13 cellular contexts compared by ENCODE assay signal in the genomic region with DNA sequence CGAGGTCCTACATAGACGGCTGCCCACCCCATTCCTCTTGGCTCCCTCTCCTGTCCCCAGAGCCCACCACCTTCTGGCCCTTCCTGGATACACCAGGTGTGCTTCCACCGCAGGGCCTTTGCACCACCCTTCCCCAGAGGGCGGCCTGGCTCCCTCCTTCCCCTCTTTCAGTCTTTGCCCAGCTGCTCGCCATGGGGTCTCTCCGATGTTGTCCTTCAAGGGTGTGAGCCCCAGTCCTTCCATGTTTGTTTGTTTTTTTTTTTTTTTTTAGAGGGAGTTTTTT. TPM values are rescaled to one million over a fixed set of nuclear protein-coding genes. Genes with fewer than 3 reads are reported as not detected.
DNase-seq lines count a peak whose midpoint lies in the region; ATAC-seq, FAIRE-seq and TF ChIP-seq lines count a peak whose summit lies in the region.
"Had no signal": no experiment of that assay in that cellular context is flagged by ENCODE, and none has a peak within 500 bp of the region (broad histone marks: within the 10 kb centered on the region; RNA-seq: fewer than 3 reads in every experiment).

No MANE protein-coding gene starts in this region.

- H3K4me1 Mint-ChIP-seq in activated T-cell treated with anti-CD3 and anti-CD28 coated beads, Interleukin-2, amount 50 U/mL, for 4 hours (ENCODE audit: low read depth) = peaks cover 36% of the 10 kb centered on the region
- peaks cover 37% of the 10 kb centered on the region for H3K4me1 Mint-ChIP-seq in activated CD8-positive, alpha-beta T cell treated with anti-CD3 and anti-CD28 coated beads for 36 hours (ENCODE audit: low read depth)

- TF ChIP-seq RAD21 in HepG2 (CRISPR knock-in tag; IDR thresholded peaks at IDR 0.05) = no peak

- no peak for FAIRE-seq in HepG2 (lab: Jason Lieb, UNC)
- FAIRE-seq: colon had no signal

- no peak for TF ChIP-seq POLR2A in HepG2 (IDR thresholded peaks at IDR 0.05; ENCODE audit: insufficient read depth in 1 of 2, low read depth in 2 of 2, low read length in 2 of 2)
- no peak for TF ChIP-seq POLR2A in suprapubic skin (IDR thresholded peaks at IDR 0.05)

- ATAC-seq in activated T-cell treated with anti-CD3 and anti-CD28 coated beads, Interleukin-2, amount 50 U/mL, for 4 hours = no peak
- ATAC-seq in activated CD8-positive, alpha-beta T cell treated with anti-CD3 and anti-CD28 coated beads for 36 hours = no peak
- ATAC-seq in HepG2 (no peak), HG02763 (IDR thresholded peaks at IDR 0.05; ENCODE audit: unreplicated experiment) (no peak)
- ATAC-seq: mucosa of descending colon had no signal

- WGBS in HepG2 (ENCODE audit: low lambda C conversion rate) = 88% methylated on average over 6 of the region's 6 CpGs
- 88% methylated on average over 6 of the region's 6 CpGs for WGBS in suprapubic skin

- DNase-seq in activated T-cell treated with anti-CD3 and anti-CD28 coated beads, Interleukin-2, amount 50 U/mL, for 4 hours = no peak
- no peak for DNase-seq in activated T-cell treated with anti-CD3 and anti-CD28 coated beads, Interleukin-2, amount 50 U/mL, for 48 hours
- DNase-seq in activated CD8-positive, alpha-beta T cell treated with anti-CD3 and anti-CD28 coated beads for 36 hours = no peak
- no peak for DNase-seq in HepG2 (ENCODE audit: low spot score)
- no peak for DNase-seq in suprapubic skin (ENCODE audit: low spot score in 2 of 2)
- DNase-seq in NCI-H1105 treated with DMSO at 0.1 percent for 48 hours (lab: John Stamatoyannopoulos, UW) = no peak
- no peak for DNase-seq in stimulated activated CD4-positive, alpha-beta T cell treated with anti-CD3 and anti-CD28 coated beads, Interleukin-2, amount 100 ng/mL, for 24 hours
- DNase-seq: HFFc6, NCI-H510A had no signal

- H2AFZ ChIP-seq in HepG2 (ENCODE audit: low read length) = no peak overlapping the region

- POLR2A ChIA-PET in activated CD8-positive, alpha-beta T cell treated with anti-CD3 and anti-CD28 coated beads for 36 hours (lab: Charles Lee) = interaction anchor here (0.6 to 4.8 kb wide), 9 partner anchors 8 to 119 kb away, joined by 3 to 30 read pairs (median 7); no protein-coding TSS in a partner anchor
- POLR2A ChIA-PET in HepG2 (lab: Yijun Ruan, JAX) = no interaction called here

- H4K20me1 ChIP-seq in HepG2 (ENCODE audit: insufficient read depth, low read length) = no peaks in the 10 kb centered on the region

- H3K79me2 ChIP-seq in HepG2 (ENCODE audit: insufficient read depth, low read length) = peaks cover 6% of the 10 kb centered on the region

- H3K4me2 ChIP-seq in HepG2 (ENCODE audit: low read depth, low read length) = peak overlapping the region; percentile 99

- H3K9ac ChIP-seq in HepG2 (ENCODE audit: insufficient read depth, low read depth, low read length) = peak overlapping the region; percentile 69; the same call in 1 of the 2 replicates

- H3K27ac ChIP-seq in HepG2 (ENCODE audit: extremely low read length, insufficient read depth, low read length) (no peak overlapping the region), suprapubic skin (no peak overlapping the region)
- H3K27ac ChIP-seq: SJSA1 had no signal

- H3K9me3 ChIP-seq in HepG2 (ENCODE audit: low read length) (no peaks in the 10 kb centered on the region), suprapubic skin (no peaks in the 10 kb centered on the region)
- H3K9me3 ChIP-seq: mucosa of descending colon had no signal

- BruUV-seq in HepG2 (replicated peaks; lab: Mats Ljungman, UMichigan) = no TSS peak

- H3K36me3 ChIP-seq in HepG2 (replicated peaks in 1 of 2; ENCODE audit: control insufficient read depth in 1 of 2, insufficient read depth in 2 of 2, low read length in 2 of 2) (peaks cover 3 to 5% of the 10 kb centered on the region in 2 experiments; a peak in 4 of 5 replicates), suprapubic skin (peaks cover 28% of the 10 kb centered on the region)

- in situ Hi-C loops in HepG2 (cut with HindIII; ENCODE audit: extremely low pct_ligation_motif_present, low pct_unique_long_range_greater_than_20kb) = no loop called here

- peaks cover 18% of the 10 kb centered on the region for H3K36me3 Mint-ChIP-seq in activated T-cell treated with anti-CD3 and anti-CD28 coated beads, Interleukin-2, amount 50 U/mL, for 4 hours (ENCODE audit: insufficient read depth)
- peaks cover 27% of the 10 kb centered on the region for H3K36me3 Mint-ChIP-seq in activated CD8-positive, alpha-beta T cell treated with anti-CD3 and anti-CD28 coated beads for 36 hours (ENCODE audit: low read depth)

- H3K4me1 ChIP-seq in HepG2 (ENCODE audit: insufficient read depth, low read length) (peaks cover 39% of the 10 kb centered on the region), suprapubic skin (peaks cover 41% of the 10 kb centered on the region)

- H3K27me3 ChIP-seq in HepG2 (ENCODE audit: control insufficient read depth in 1 of 2, insufficient read depth in 2 of 2, low read length in 2 of 2) (no peaks in the 10 kb centered on the region; a peak in 1 of 5 replicates), suprapubic skin (no peaks in the 10 kb centered on the region)
- H3K27me3 ChIP-seq: SJSA1 had no signal

- CTCF ChIA-PET in activated CD8-positive, alpha-beta T cell treated with anti-CD3 and anti-CD28 coated beads for 36 hours (lab: Charles Lee) = interaction anchor here (1.2 to 1.3 kb wide), 3 partner anchors 10 to 68 kb away, joined by 3 to 4 read pairs (median 3); no protein-coding TSS in a partner anchor
- CTCF ChIA-PET in HepG2 (lab: Yijun Ruan, JAX; ENCODE audit: low intra/inter-chr PET ratio, low total read pairs) = no interaction called here

- TF ChIP-seq EP300 in HepG2 (IDR thresholded peaks at IDR 0.05; ENCODE audit: low read depth in 2 of 2, low read length in 2 of 2) (no peak), HepG2 (CRISPR knock-in tag; IDR thresholded peaks at IDR 0.05; ENCODE audit: borderline replicate concordance) (no peak), suprapubic skin (IDR thresholded peaks at IDR 0.05) (no peak)

- H3K9me3 Mint-ChIP-seq in activated T-cell treated with anti-CD3 and anti-CD28 coated beads, Interleukin-2, amount 50 U/mL, for 4 hours = no peaks in the 10 kb centered on the region
- H3K9me3 Mint-ChIP-seq in activated CD8-positive, alpha-beta T cell treated with anti-CD3 and anti-CD28 coated beads for 36 hours = peaks cover 1% of the 10 kb centered on the region
- H3K9me3 Mint-ChIP-seq: HFFc6 had no signal

- H3K27ac Mint-ChIP-seq in activated CD8-positive, alpha-beta T cell treated with anti-CD3 and anti-CD28 coated beads for 36 hours = peak overlapping the region; percentile 89
- H3K27ac Mint-ChIP-seq: HFFc6 had no signal

- H3K4me3 Mint-ChIP-seq in activated T-cell treated with anti-CD3 and anti-CD28 coated beads, Interleukin-2, amount 50 U/mL, for 4 hours = peak overlapping the region; percentile 93
- peak overlapping the region; percentile 89 for H3K4me3 Mint-ChIP-seq in activated CD8-positive, alpha-beta T cell treated with anti-CD3 and anti-CD28 coated beads for 36 hours
- H3K4me3 Mint-ChIP-seq: HFFc6 had no signal

- intact Hi-C loops in activated CD8-positive, alpha-beta T cell treated with anti-CD3 and anti-CD28 coated beads for 36 hours (cut with micrococcal nuclease) = no loop called here
- intact Hi-C loops in HepG2 (cut with micrococcal nuclease; ENCODE audit: unreplicated experiment) = no loop called here

- TF ChIP-seq CTCF in activated CD8-positive, alpha-beta T cell treated with anti-CD3 and anti-CD28 coated beads for 36 hours (IDR thresholded peaks at IDR 0.05) = no peak
- TF ChIP-seq CTCF in HepG2 (CRISPR knock-in tag; IDR thresholded peaks at IDR 0.05) = no peak
- TF ChIP-seq CTCF in suprapubic skin (IDR thresholded peaks at IDR 0.05) = no peak

- H3K27me3 Mint-ChIP-seq in activated T-cell treated with anti-CD3 and anti-CD28 coated beads, Interleukin-2, amount 50 U/mL, for 4 hours (ENCODE audit: low read depth) = no peaks in the 10 kb centered on the region
- no peaks in the 10 kb centered on the region for H3K27me3 Mint-ChIP-seq in activated CD8-positive, alpha-beta T cell treated with anti-CD3 and anti-CD28 coated beads for 36 hours

- H3K4me3 ChIP-seq in HepG2 (replicated peaks in 1 of 3; ENCODE audit: insufficient read depth in 1 of 3, low read depth in 2 of 3, low read length in 3 of 3) (peak overlapping the region; percentile 68 to 89 (median 75); a peak in 4 of 6 replicates), suprapubic skin (peak overlapping the region; percentile 40)
- H3K4me3 ChIP-seq: mucosa of descending colon, SJSA1 had no signal

RNA-seq across cellular contexts. Expression of a gene that starts 4.1 kb away (rescaled TPM):
- 100 to 1,000 TPM; 205 to 289 (median 262) TPM for total RNA-seq in activated T-cell treated with anti-CD3 and anti-CD28 coated beads, Interleukin-2, amount 50 U/mL, for 4 hours
- 100 to 1,000 TPM; 131 to 142 TPM for total RNA-seq in activated CD8-positive, alpha-beta T cell treated with anti-CD3 and anti-CD28 coated beads for 36 hours
- total RNA-seq in HepG2 (2016; rRNA removed; fragmentation: Illumina TruSeq; extraction: Trizol) (38.7 and 42.8 TPM in 2 replicates), suprapubic skin (100 to 1,000 TPM in 2 of 4 donors, 10 to 100 TPM in 2; 57.8 to 197 (median 94.1) TPM)
- 8.0 and 9.3 TPM in 2 replicates for total RNA-seq in HepG2 (2016; cell fraction: cytosol; rRNA removed; fragmentation: Illumina TruSeq; extraction: Trizol; ENCODE audit: low read depth)
- total RNA-seq in HepG2 (2016; cell fraction: insoluble cytoplasmic fraction; rRNA removed; fragmentation: Illumina TruSeq; extraction: Trizol) = 36.5 and 38.8 TPM in 2 replicates
- 12.8 and 13.4 TPM in 2 replicates for total RNA-seq in HepG2 (2016; cell fraction: membrane; rRNA removed; fragmentation: Illumina TruSeq; extraction: Trizol)
- total RNA-seq in HepG2 (2016; cell fraction: nucleus; rRNA removed; fragmentation: Illumina TruSeq; extraction: Trizol) = 57.4 and 57.5 TPM in 2 replicates
- 38.6 and 44.0 TPM in 2 replicates for polyA plus RNA-seq in HepG2 (2011; rRNA removed)
- 16.4 and 18.9 TPM in 2 replicates for polyA plus RNA-seq in HepG2 (2011; cell fraction: cytosol; rRNA removed)
- polyA plus RNA-seq in HepG2 (2011; cell fraction: nucleus; rRNA removed) = 134 and 171 TPM in 2 replicates
- 28.2 and 46.6 TPM in 2 replicates for polyA plus RNA-seq in HepG2 (2012)
- 1.4 and 2.0 TPM in 2 replicates for polyA plus RNA-seq in HepG2 (2016; cell fraction: cytosol; fragmentation: Illumina TruSeq; extraction: Trizol; ENCODE audit: low read depth)
- 23.5 and 27.4 TPM in 2 replicates for polyA plus RNA-seq in HepG2 (2016; cell fraction: insoluble cytoplasmic fraction; fragmentation: Illumina TruSeq; extraction: Trizol; ENCODE audit: low read depth)
- 3.4 and 3.7 TPM in 2 replicates for polyA plus RNA-seq in HepG2 (2016; cell fraction: membrane; fragmentation: Illumina TruSeq; extraction: Trizol; ENCODE audit: low read depth)
- polyA plus RNA-seq in HepG2 (2016; cell fraction: nucleus; fragmentation: Illumina TruSeq; extraction: Trizol; ENCODE audit: insufficient read depth, low read depth) = 77.8 and 79.2 TPM in 2 replicates
- polyA minus RNA-seq in HepG2 (2011; rRNA and poly(A)+ RNA removed; ENCODE audit: low replicate concordance) = 133 and 148 TPM in 2 replicates
- 36.1 and 37.6 TPM in 2 replicates for polyA minus RNA-seq in HepG2 (2011; cell fraction: cytosol; rRNA and poly(A)+ RNA removed)
- polyA minus RNA-seq in HepG2 (2011; cell fraction: nucleus; rRNA and poly(A)+ RNA removed) = 108 and 132 TPM in 2 replicates

RNA-seq across cellular contexts. Expression of a gene that starts 44.5 kb away (rescaled TPM):
- 10 to 100 TPM; 15.8 to 16.5 (median 16.4) TPM for total RNA-seq in activated T-cell treated with anti-CD3 and anti-CD28 coated beads, Interleukin-2, amount 50 U/mL, for 4 hours
- 1 to 10 TPM; 1.6 to 1.7 TPM for total RNA-seq in activated CD8-positive, alpha-beta T cell treated with anti-CD3 and anti-CD28 coated beads for 36 hours
- total RNA-seq in HepG2 (2016; rRNA removed; fragmentation: Illumina TruSeq; extraction: Trizol) (3.1 and 8.7 TPM in 2 replicates), suprapubic skin (10 to 100 TPM; 14.1 to 38.9 (median 26.5) TPM)
- total RNA-seq in HepG2 (2016; cell fraction: cytosol; rRNA removed; fragmentation: Illumina TruSeq; extraction: Trizol; ENCODE audit: low read depth) = 3.2 and 3.4 TPM in 2 replicates
- 3.5 and 11.2 TPM in 2 replicates for total RNA-seq in HepG2 (2016; cell fraction: insoluble cytoplasmic fraction; rRNA removed; fragmentation: Illumina TruSeq; extraction: Trizol)
- total RNA-seq in HepG2 (2016; cell fraction: membrane; rRNA removed; fragmentation: Illumina TruSeq; extraction: Trizol) = 3.1 and 3.2 TPM in 2 replicates
- total RNA-seq in HepG2 (2016; cell fraction: nucleus; rRNA removed; fragmentation: Illumina TruSeq; extraction: Trizol) = 12.9 and 13.6 TPM in 2 replicates
- polyA plus RNA-seq in HepG2 (2011; rRNA removed) = 13.2 and 21.1 TPM in 2 replicates
- 5.5 and 7.6 TPM in 2 replicates for polyA plus RNA-seq in HepG2 (2011; cell fraction: cytosol; rRNA removed)
- polyA plus RNA-seq in HepG2 (2011; cell fraction: nucleus; rRNA removed) = 121 and 146 TPM in 2 replicates
- 7.0 and 18.5 TPM in 2 replicates for polyA plus RNA-seq in HepG2 (2012)
- 0.73 and 1.0 TPM in 2 replicates for polyA plus RNA-seq in HepG2 (2016; cell fraction: cytosol; fragmentation: Illumina TruSeq; extraction: Trizol; ENCODE audit: low read depth)
- 2.8 and 4.4 TPM in 2 replicates for polyA plus RNA-seq in HepG2 (2016; cell fraction: insoluble cytoplasmic fraction; fragmentation: Illumina TruSeq; extraction: Trizol; ENCODE audit: low read depth)
- 1.4 and 2.3 TPM in 2 replicates for polyA plus RNA-seq in HepG2 (2016; cell fraction: membrane; fragmentation: Illumina TruSeq; extraction: Trizol; ENCODE audit: low read depth)
- 29.5 and 32.2 TPM in 2 replicates for polyA plus RNA-seq in HepG2 (2016; cell fraction: nucleus; fragmentation: Illumina TruSeq; extraction: Trizol; ENCODE audit: insufficient read depth, low read depth)
- 7.7 and 20.5 TPM in 2 replicates for polyA minus RNA-seq in HepG2 (2011; rRNA and poly(A)+ RNA removed; ENCODE audit: low replicate concordance)
- 5.6 and 11.8 TPM in 2 replicates for polyA minus RNA-seq in HepG2 (2011; cell fraction: cytosol; rRNA and poly(A)+ RNA removed)
- 22.4 and 23.0 TPM in 2 replicates for polyA minus RNA-seq in HepG2 (2011; cell fraction: nucleus; rRNA and poly(A)+ RNA removed)

RNA-seq across cellular contexts. Expression of a gene that starts 44.6 kb away (rescaled TPM):
- 10 to 100 TPM; 18.9 to 25.2 (median 19.1) TPM for total RNA-seq in activated T-cell treated with anti-CD3 and anti-CD28 coated beads, Interleukin-2, amount 50 U/mL, for 4 hours
- 1 to 10 TPM; 7.8 to 8.3 TPM for total RNA-seq in activated CD8-positive, alpha-beta T cell treated with anti-CD3 and anti-CD28 coated beads for 36 hours
- 5.5 and 12.2 TPM in 2 replicates for total RNA-seq in HepG2 (2016; rRNA removed; fragmentation: Illumina TruSeq; extraction: Trizol)
- total RNA-seq in HepG2 (2016; cell fraction: cytosol; rRNA removed; fragmentation: Illumina TruSeq; extraction: Trizol; ENCODE audit: low read depth) = 4.0 and 6.2 TPM in 2 replicates
- total RNA-seq in HepG2 (2016; cell fraction: insoluble cytoplasmic fraction; rRNA removed; fragmentation: Illumina TruSeq; extraction: Trizol) = 4.5 and 13.3 TPM in 2 replicates
- total RNA-seq in HepG2 (2016; cell fraction: membrane; rRNA removed; fragmentation: Illumina TruSeq; extraction: Trizol) = 6.1 and 6.4 TPM in 2 replicates
- 18.5 and 23.9 TPM in 2 replicates for total RNA-seq in HepG2 (2016; cell fraction: nucleus; rRNA removed; fragmentation: Illumina TruSeq; extraction: Trizol)
- 17.6 and 23.9 TPM in 2 replicates for polyA plus RNA-seq in HepG2 (2011; rRNA removed)
- polyA plus RNA-seq in HepG2 (2011; cell fraction: cytosol; rRNA removed) = 13.7 and 17.1 TPM in 2 replicates
- polyA plus RNA-seq in HepG2 (2011; cell fraction: nucleus; rRNA removed) = 145 and 163 TPM in 2 replicates
- polyA plus RNA-seq in HepG2 (2012) = 21.6 and 30.9 TPM in 2 replicates
- polyA plus RNA-seq in HepG2 (2016; cell fraction: cytosol; fragmentation: Illumina TruSeq; extraction: Trizol; ENCODE audit: low read depth) = 3.7 and 4.2 TPM in 2 replicates
- 7.1 and 11.5 TPM in 2 replicates for polyA plus RNA-seq in HepG2 (2016; cell fraction: insoluble cytoplasmic fraction; fragmentation: Illumina TruSeq; extraction: Trizol; ENCODE audit: low read depth)
- polyA plus RNA-seq in HepG2 (2016; cell fraction: membrane; fragmentation: Illumina TruSeq; extraction: Trizol; ENCODE audit: low read depth) = 7.0 and 7.3 TPM in 2 replicates
- 81.4 and 86.8 TPM in 2 replicates for polyA plus RNA-seq in HepG2 (2016; cell fraction: nucleus; fragmentation: Illumina TruSeq; extraction: Trizol; ENCODE audit: insufficient read depth, low read depth)
- 15.4 and 23.1 TPM in 2 replicates for polyA minus RNA-seq in HepG2 (2011; rRNA and poly(A)+ RNA removed; ENCODE audit: low replicate concordance)
- polyA minus RNA-seq in HepG2 (2011; cell fraction: cytosol; rRNA and poly(A)+ RNA removed) = 15.4 and 18.7 TPM in 2 replicates
- polyA minus RNA-seq in HepG2 (2011; cell fraction: nucleus; rRNA and poly(A)+ RNA removed) = 34.1 and 36.2 TPM in 2 replicates
- 10 to 100 TPM; 27.0 to 79.3 (median 31.2) TPM for total RNA-seq in suprapubic skin
